Comparison of ENCODE assay signal across 1 cellular context in genomic region chr2:28621172-28622100, GRCh38.
TF ChIP-seq lines count a peak whose summit lies in the region.

No MANE protein-coding gene starts in this region.

TF ChIP-seq in GM12878, 131 proteins besides CTCF, POLR2A, EP300 and RAD21 (continued from another document):
- TF ChIP-seq PRDM15 (CRISPR knock-in tag; IDR thresholded peaks at IDR 0.05) = no peak
- TF ChIP-seq BCL3 (IDR thresholded peaks at IDR 0.05; ENCODE audit: borderline replicate concordance, insufficient read depth, low read depth, low read length, poor library complexity, severe bottlenecking) = no peak
- TF ChIP-seq CREM (IDR thresholded peaks at IDR 0.05; ENCODE audit: low read depth) = peak; percentile 84
- TF ChIP-seq NR2F1 (conservative IDR thresholded peaks at IDR 0.05) = no peak
- TF ChIP-seq SMAD1 (IDR thresholded peaks at IDR 0.05; ENCODE audit: low read depth, partially characterized antibody) = no peak
- no peak for TF ChIP-seq ESRRA (IDR thresholded peaks at IDR 0.05; ENCODE audit: low read length)
- no peak for TF ChIP-seq ZNF687 (IDR thresholded peaks at IDR 0.05)
- TF ChIP-seq CUX1 (IDR thresholded peaks at IDR 0.05; ENCODE audit: insufficient replicate concordance, low read depth, low read length) = no peak
- TF ChIP-seq ATF7 (IDR thresholded peaks at IDR 0.05; ENCODE audit: low read depth) = peak; percentile 70
- peak; percentile 59; the same call in 1 of the 2 replicates for TF ChIP-seq EED (IDR thresholded peaks at IDR 0.05; ENCODE audit: low read depth)
- peak; percentile 24; the same call in 1 of the 2 replicates for TF ChIP-seq SMC3 (IDR thresholded peaks at IDR 0.05; ENCODE audit: borderline replicate concordance, low read length)
- no peak for TF ChIP-seq CBFB (IDR thresholded peaks at IDR 0.05; ENCODE audit: low read depth)
- TF ChIP-seq CREB1 (IDR thresholded peaks at IDR 0.05; ENCODE audit: low read depth) = peak; percentile 89
- TF ChIP-seq RUNX3 (IDR thresholded peaks at IDR 0.05; ENCODE audit: low read length) = peak; percentile 72; the same call in 1 of the 2 replicates
- TF ChIP-seq TARDBP (IDR thresholded peaks at IDR 0.05; ENCODE audit: borderline replicate concordance) = no peak
- no peak for TF ChIP-seq EZH2 (IDR thresholded peaks at IDR 0.05; ENCODE audit: borderline replicate concordance, control insufficient read depth, low read depth, low read length)
- TF ChIP-seq PKNOX1 (IDR thresholded peaks at IDR 0.05) = no peak
- no peak for TF ChIP-seq ZZZ3 (IDR thresholded peaks at IDR 0.05; ENCODE audit: control insufficient read depth, insufficient read length, low read depth)
- no peak for TF ChIP-seq HDGF (IDR thresholded peaks at IDR 0.05)
- TF ChIP-seq MEF2A (IDR thresholded peaks at IDR 0.05; ENCODE audit: insufficient read depth, low read depth, low read length) = no peak
- TF ChIP-seq ETV6 (conservative IDR thresholded peaks at IDR 0.05 in 1 of 2, IDR thresholded peaks at IDR 0.05 in 1 of 2; ENCODE audit: borderline replicate concordance in 1 of 2, low read depth in 1 of 2) = peak in 1 of 2 experiments; percentile 48; a peak in 1 of 4 replicates
- TF ChIP-seq ATF2 (IDR thresholded peaks at IDR 0.05; ENCODE audit: low read length) = no peak
- no peak for TF ChIP-seq TAF1 (IDR thresholded peaks at IDR 0.05; ENCODE audit: borderline replicate concordance, low read depth, low read length)
- no peak for TF ChIP-seq ZBTB33 (IDR thresholded peaks at IDR 0.05)
- TF ChIP-seq JUND (IDR thresholded peaks at IDR 0.05; ENCODE audit: low read depth, low read length) = no peak
- no peak for TF ChIP-seq PBX3 (IDR thresholded peaks at IDR 0.05; ENCODE audit: insufficient replicate concordance, low read depth, low read length)
- no peak for TF ChIP-seq GATAD2B (conservative IDR thresholded peaks at IDR 0.05; ENCODE audit: low read depth)
- no peak for TF ChIP-seq PAX8 (IDR thresholded peaks at IDR 0.05)
- TF ChIP-seq RCOR1 (conservative IDR thresholded peaks at IDR 0.05; ENCODE audit: low read depth, low read length) = no peak
- no peak for TF ChIP-seq HDAC2 (IDR thresholded peaks at IDR 0.05)
- no peak for TF ChIP-seq NR2C1 (IDR thresholded peaks at IDR 0.05)
- TF ChIP-seq E2F8 (IDR thresholded peaks at IDR 0.05; ENCODE audit: low read depth, partially characterized antibody) = no peak
- no peak for TF ChIP-seq SREBF2 (IDR thresholded peaks at IDR 0.05; ENCODE audit: low read length)
- no peak for TF ChIP-seq CBX3 (IDR thresholded peaks at IDR 0.05; ENCODE audit: borderline replicate concordance, low read depth)
- TF ChIP-seq MEF2B (IDR thresholded peaks at IDR 0.05; ENCODE audit: partially characterized antibody, poor library complexity, severe bottlenecking) = no peak
